Comparison of ENCODE assay signal across 1 cellular context in genomic region chr20:22686097-22686496, GRCh38.
TF ChIP-seq lines count a peak whose summit lies in the region.

No MANE protein-coding gene starts in this region.

TF ChIP-seq in H1, 55 proteins besides CTCF, POLR2A, EP300 and RAD21 (continued from another document):
- TF ChIP-seq SIX5 (IDR thresholded peaks at IDR 0.05; ENCODE audit: low read depth, low read length) (peak; percentile 84), SUZ12 (IDR thresholded peaks at IDR 0.05; ENCODE audit: low read length) (no peak), CHD7 (IDR thresholded peaks at IDR 0.05; ENCODE audit: insufficient replicate concordance, low read length) (no peak), FOSL1 (IDR thresholded peaks at IDR 0.05; ENCODE audit: insufficient read depth, low read depth, low read length) (no peak), GABPA (IDR thresholded peaks at IDR 0.05; ENCODE audit: borderline replicate concordance, insufficient read depth, low read length) (no peak), TAF1 (IDR thresholded peaks at IDR 0.05; ENCODE audit: low read depth, low read length) (no peak), SP2 (IDR thresholded peaks at IDR 0.05; ENCODE audit: low read length) (no peak), KDM5A (IDR thresholded peaks at IDR 0.05; ENCODE audit: low read length) (no peak), KDM1A (IDR thresholded peaks at IDR 0.05; ENCODE audit: borderline replicate concordance, low read length) (no peak), CBX8 (IDR thresholded peaks at IDR 0.05; ENCODE audit: borderline replicate concordance, low read depth, low read length) (no peak)
